21 cellular contexts compared by ENCODE assay signal in genomic region chr3:126118591-126118990, GRCh38. TPM values are rescaled to one million over a fixed set of nuclear protein-coding genes. Genes with fewer than 3 reads are reported as not detected.
DNase-seq lines count a peak whose midpoint lies in the region; ATAC-seq and TF ChIP-seq lines count a peak whose summit lies in the region.
"Had no signal": no experiment of that assay in that cellular context is flagged by ENCODE, and none has a peak within 500 bp of the region (broad histone marks: within the 10 kb centered on the region; RNA-seq: fewer than 3 reads in every experiment).

No MANE protein-coding gene starts in this region.

- intact Hi-C loops in CD14-positive monocyte (cut with micrococcal nuclease) = no loop called here
- intact Hi-C loops in esophagus muscularis mucosa (cut with DNase I) = no loop called here
- intact Hi-C loops in gastrocnemius medialis (cut with DNase I; ENCODE audit: low total_unique reads) = no loop called here
- intact Hi-C loops in thyroid gland (cut with DNase I) = no loop called here

- TF ChIP-seq POLR2A in esophagus muscularis mucosa (IDR thresholded peaks at IDR 0.05; ENCODE audit: low read depth) (no peak), gastrocnemius medialis (IDR thresholded peaks at IDR 0.05) (no peak), thyroid gland (IDR thresholded peaks at IDR 0.05) (no peak)

- peaks cover 7 to 13% (median 9%) of the 10 kb centered on the region in 3 donors for H3K27me3 Mint-ChIP-seq in CD14-positive monocyte (ENCODE audit: low read depth in 3 of 3)

- H3K9me3 ChIP-seq in esophagus muscularis mucosa = no peaks in the 10 kb centered on the region
- no peaks in the 10 kb centered on the region for H3K9me3 ChIP-seq in gastrocnemius medialis
- no peaks in the 10 kb centered on the region for H3K9me3 ChIP-seq in thyroid gland
- H3K9me3 ChIP-seq: esophagus squamous epithelium, gastroesophageal sphincter, HAP-1, prostate gland had no signal

- no peak overlapping the region for H3K27ac Mint-ChIP-seq in CD14-positive monocyte
- H3K27ac Mint-ChIP-seq: activated CD4-positive, alpha-beta T cell treated with anti-CD3 and anti-CD28 coated beads, Interleukin-2, amount 10 ng/mL, durations not matched to agents 24 days and 14 days; T-helper 17 cell had no signal

- H3K4me1 ChIP-seq in esophagus muscularis mucosa (no peaks in the 10 kb centered on the region), gastrocnemius medialis (peaks cover 8 to 12% of the 10 kb centered on the region in 2 donors), thyroid gland (no peaks in the 10 kb centered on the region)
- H3K4me1 ChIP-seq: esophagus squamous epithelium, gastroesophageal sphincter, HAP-1, prostate gland had no signal

- no peaks in the 10 kb centered on the region for H3K9me3 Mint-ChIP-seq in CD14-positive monocyte
- H3K9me3 Mint-ChIP-seq: activated CD4-positive, alpha-beta T cell treated with anti-CD3 and anti-CD28 coated beads, Interleukin-2, amount 10 ng/mL, durations not matched to agents 24 days and 14 days had no signal

- H3K27me3 ChIP-seq in H7 (ENCODE audit: control insufficient read depth, insufficient read depth, low read length) (no peaks in the 10 kb centered on the region), esophagus muscularis mucosa (no peaks in the 10 kb centered on the region), gastrocnemius medialis (no peaks in the 10 kb centered on the region), thyroid gland (no peaks in the 10 kb centered on the region)
- H3K27me3 ChIP-seq: esophagus squamous epithelium, gastroesophageal sphincter had no signal

- no peaks in the 10 kb centered on the region for H3K4me1 Mint-ChIP-seq in CD14-positive monocyte
- H3K4me1 Mint-ChIP-seq: activated CD4-positive, alpha-beta T cell treated with anti-CD3 and anti-CD28 coated beads, Interleukin-2, amount 10 ng/mL, durations not matched to agents 24 days and 14 days; T-helper 17 cell had no signal

- 88% methylated on average over 11 of the region's 11 CpGs for WGBS in esophagus muscularis mucosa
- 81 to 88% methylated on average over 11 of the region's 11 CpGs for WGBS in thyroid gland, 2 donors

- TF ChIP-seq CTCF in CD14-positive monocyte (IDR thresholded peaks at IDR 0.05) (no peak), esophagus muscularis mucosa (IDR thresholded peaks at IDR 0.05) (no peak), gastrocnemius medialis (IDR thresholded peaks at IDR 0.05 in 4 of 5, conservative IDR thresholded peaks at IDR 0.05 in 1 of 5) (no peak), thyroid gland (IDR thresholded peaks at IDR 0.05) (no peak)

- H3K4me3 ChIP-seq in H7 (ENCODE audit: insufficient read depth, low read depth, low read length) = no peak overlapping the region
- H3K4me3 ChIP-seq in esophagus muscularis mucosa = no peak overlapping the region
- H3K4me3 ChIP-seq in gastrocnemius medialis = no peak overlapping the region
- no peak overlapping the region for H3K4me3 ChIP-seq in thyroid gland (replicated peaks in 1 of 3)
- H3K4me3 ChIP-seq: esophagus squamous epithelium, gastroesophageal sphincter, HAP-1, prostate gland, SK-N-MC had no signal

- in situ Hi-C loops in gastrocnemius medialis (cut with MboI; ENCODE audit: low sequenced_read_pairs in 4 of 4) = no loop called here

- no peak overlapping the region for H3K4me3 Mint-ChIP-seq in CD14-positive monocyte
- H3K4me3 Mint-ChIP-seq: activated CD4-positive, alpha-beta T cell treated with anti-CD3 and anti-CD28 coated beads, Interleukin-2, amount 10 ng/mL, durations not matched to agents 24 days and 14 days; brain; T-helper 17 cell had no signal

- H3K27ac ChIP-seq in esophagus muscularis mucosa (replicated peaks in 1 of 4) (no peak overlapping the region), gastrocnemius medialis (peak overlapping the region; percentile 73 to 78 (median 75)), thyroid gland (no peak overlapping the region)
- H3K27ac ChIP-seq: esophagus squamous epithelium, gastroesophageal sphincter, KMS-11, prostate gland, RWPE1, SK-N-MC had no signal

- no peak for ATAC-seq in gastrocnemius medialis
- ATAC-seq: gastroesophageal sphincter, T-helper 17 cell had no signal

- H3K36me3 Mint-ChIP-seq in CD14-positive monocyte = no peaks in the 10 kb centered on the region
- H3K36me3 Mint-ChIP-seq: brain had no signal

- no peaks in the 10 kb centered on the region for H3K36me3 ChIP-seq in H7 (replicated peaks; ENCODE audit: control insufficient read depth, insufficient read depth, low read length)
- H3K36me3 ChIP-seq in esophagus muscularis mucosa = peaks cover 0 to 26% (median 7%) of the 10 kb centered on the region in 4 donors
- no peaks in the 10 kb centered on the region for H3K36me3 ChIP-seq in gastrocnemius medialis
- H3K36me3 ChIP-seq in thyroid gland = no peaks in the 10 kb centered on the region
- H3K36me3 ChIP-seq: esophagus squamous epithelium, HAP-1, prostate gland had no signal

- DNase-seq in CD14-positive monocyte (ENCODE audit: low spot score) (peak; percentile 18), H7 (peak; percentile 14), esophagus muscularis mucosa (ENCODE audit: extremely low spot score) (peak; percentile 77), gastrocnemius medialis (peak in 1 of 2 donors; percentile 14), thyroid gland (no peak), NCI-H748 (lab: John Stamatoyannopoulos, UW; ENCODE audit: unreplicated experiment) (no peak), NCI-H446 treated with DMSO at 0.1 percent for 48 hours (lab: John Stamatoyannopoulos, UW) (no peak)
- DNase-seq: activated CD4-positive, alpha-beta T cell treated with anti-CD3 and anti-CD28 coated beads, Interleukin-2, amount 10 ng/mL, durations not matched to agents 24 days and 14 days; EL; esophagus squamous epithelium; NCI-H1436 treated with DMSO at 0.1 percent for 48 hours; small intestine; stimulated activated CD4-positive, alpha-beta T cell treated with anti-CD3 and anti-CD28 coated beads, Interleukin-1b, Interleukin-23, amount 100 ng/mL, for 48 hours had no signal

- TF ChIP-seq EP300 in esophagus muscularis mucosa (IDR thresholded peaks at IDR 0.05) = no peak

RNA-seq across cellular contexts. Expression of gene SLC41A3, which starts 34.7 kb away (rescaled TPM):
- polyA plus RNA-seq in CD14-positive monocyte = 10 to 100 TPM in 1 of 2 donors, 1 to 10 TPM in 1; 2.8 to 13.6 TPM
- 30.8 and 32.7 TPM in 2 replicates for total RNA-seq in H7 (2014; rRNA removed; shearing (Covaris generic))
- 10 to 100 TPM; 31.6 to 68.1 (median 38.9) TPM for total RNA-seq in esophagus muscularis mucosa
- 10 to 100 TPM; 43.1 to 76.2 (median 56.7) TPM for total RNA-seq in gastrocnemius medialis
- total RNA-seq in thyroid gland = 10 to 100 TPM; 56.1 to 72.2 (median 59.7) TPM

Comparison
In these comparisons a context has a peak if more than half of its experiments do, and no peak if none do; other contexts are left out.
1. DNase-seq: peak in CD14-positive monocyte (single experiment), H7 (single experiment) and esophagus muscularis mucosa (single experiment); none in thyroid gland (0 of 2), NCI-H748 (single experiment) and NCI-H446 treated with DMSO at 0.1 percent for 48 hours (single experiment).
2. H3K27ac ChIP-seq: peak in gastrocnemius medialis (4 of 4); none in esophagus muscularis mucosa (0 of 4) and thyroid gland (0 of 3).